Comparison of ENCODE assay signal across 21 cellular contexts in the genomic region with DNA sequence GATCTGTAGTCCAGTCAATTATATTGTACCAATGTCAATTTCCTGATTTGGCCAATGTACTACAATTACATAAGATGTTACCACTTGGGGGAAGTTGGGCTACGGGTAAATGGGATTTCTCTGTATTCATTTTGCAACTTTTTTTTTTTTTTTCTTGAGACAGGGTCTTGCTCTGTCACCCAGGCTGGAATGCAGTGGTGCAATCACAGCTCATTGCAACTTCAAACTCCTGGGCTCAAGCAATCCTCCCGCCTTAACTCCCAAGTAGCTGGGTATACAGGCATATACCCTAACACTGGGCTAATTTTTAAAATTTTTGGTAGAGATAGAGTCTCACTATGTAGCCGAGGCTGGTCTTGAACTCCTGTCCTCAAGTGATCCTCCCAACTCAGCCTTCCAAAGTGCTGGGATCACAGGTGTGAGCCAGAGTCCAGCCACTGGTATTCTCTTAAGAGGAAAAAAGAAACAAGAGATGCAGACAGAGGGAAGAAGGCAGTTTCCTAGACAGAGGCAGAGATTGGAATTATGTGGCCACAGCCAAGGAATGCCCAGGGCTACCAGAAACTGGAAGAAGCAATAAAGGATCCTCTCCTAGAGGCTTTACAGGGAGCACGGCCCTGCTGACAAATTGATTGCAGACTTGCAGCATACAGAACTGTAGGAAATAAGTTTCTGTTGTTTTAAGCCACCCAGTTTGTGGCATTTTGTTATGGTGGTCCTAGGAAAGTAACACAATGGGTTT. TPM values are rescaled to one million over a fixed set of nuclear protein-coding genes. Genes with fewer than 3 reads are reported as not detected.
DNase-seq lines count a peak whose midpoint lies in the region; ATAC-seq and TF ChIP-seq lines count a peak whose summit lies in the region.
"Had no signal": no experiment of that assay in that cellular context is flagged by ENCODE, and none has a peak within 500 bp of the region (broad histone marks: within the 10 kb centered on the region; RNA-seq: fewer than 3 reads in every experiment).

No MANE protein-coding gene starts in this region.

- H3K9me3 ChIP-seq in thyroid gland, result no peaks in the 10 kb centered on the region
- H3K9me3 ChIP-seq: ascending aorta, HAP-1 had no signal

- TF ChIP-seq POLR2A in thyroid gland (IDR thresholded peaks at IDR 0.05), result no peak

- no peaks in the 10 kb centered on the region for H3K36me3 ChIP-seq in thyroid gland
- H3K36me3 ChIP-seq: ascending aorta, HAP-1 had no signal

- H3K27ac ChIP-seq in HL-60 (replicated peaks) (peak overlapping the region; percentile 1), thyroid gland (no peak overlapping the region)
- H3K27ac ChIP-seq: ascending aorta had no signal

- no peak overlapping the region for H3K4me3 ChIP-seq in HL-60 (replicated peaks; ENCODE audit: insufficient read depth, low read length)
- no peak overlapping the region for H3K4me3 ChIP-seq in thyroid gland (replicated peaks in 1 of 3)
- H3K4me3 ChIP-seq: ascending aorta, HAP-1 had no signal

- peak; percentile 20 for DNase-seq in CD1c-positive myeloid dendritic cell (ENCODE audit: extremely low spot score)
- DNase-seq in HL-60 (ENCODE audit: low read depth in 1 of 2, low spot score in 1 of 2), result peak in 1 of 2 experiments; percentile 76
- peak; percentile 7 for DNase-seq in RPMI7951 (ENCODE audit: low read depth)
- DNase-seq in left colon, result no peak
- no peak for DNase-seq in nucleus accumbens (lab: John Stamatoyannopoulos, UW)
- no peak for DNase-seq in thyroid gland
- no peak for DNase-seq in GM13977 (ENCODE audit: low spot score)
- DNase-seq in middle frontal gyrus (ENCODE audit: extremely low spot score, low spot score), result no peak
- DNase-seq: activated CD4-positive, CD25-positive, alpha-beta regulatory T cell treated with anti-CD3 and anti-CD28 coated beads, Interleukin-2, amount 50 U/mL, for 72 hours; activated CD8-positive, alpha-beta memory T cell treated with anti-CD3 and anti-CD28 coated beads for 24 hours; activated naive CD4-positive, alpha-beta T cell treated with anti-CD3 and anti-CD28 coated beads, Interleukin-2, amount 10 ng/mL, durations not matched to agents 7 days and 5 days; activated T-cell treated with anti-CD3 and anti-CD28 coated beads, Interleukin-2, amount 50 U/mL, for 48 hours; CD8-positive, alpha-beta T cell; erythroblast; mesenchymal stem cell; natural killer cell; NCI-H1417 treated with DMSO at 0.1 percent for 48 hours; stimulated activated CD4-positive, alpha-beta T cell treated with anti-CD3 and anti-CD28 coated beads, Interleukin-1b, Interleukin-23, amount 100 ng/mL, for 48 hours; stimulated activated naive CD4-positive, alpha-beta T cell had no signal

- in situ Hi-C loops in GM13977 (cut with MboI; ENCODE audit: low pct_unique_long_range_greater_than_20kb, low sequenced_read_pairs, unreplicated experiment), result no loop called here

- whole genome bisulfite sequencing in thyroid gland, 2 donors, result 93% methylated on average over 4 of the region's 4 CpGs

- peak; percentile 28 for ATAC-seq in left colon
- ATAC-seq: CD8-positive, alpha-beta T cell; natural killer cell had no signal

- intact Hi-C loops in left colon (cut with DNase I, micrococcal nuclease), result no loop called here
- intact Hi-C loops in thyroid gland (cut with DNase I), result no loop called here

- no peaks in the 10 kb centered on the region for H3K27me3 ChIP-seq in HL-60 (ENCODE audit: insufficient read depth, poor library complexity, severe bottlenecking)
- H3K27me3 ChIP-seq in thyroid gland, result no peaks in the 10 kb centered on the region
- H3K27me3 ChIP-seq: ascending aorta had no signal

- H3K4me1 ChIP-seq in thyroid gland, result no peaks in the 10 kb centered on the region
- H3K4me1 ChIP-seq: ascending aorta had no signal

- no peak for TF ChIP-seq CTCF in HL-60 (IDR thresholded peaks at IDR 0.05; ENCODE audit: insufficient read depth, low read length)
- TF ChIP-seq CTCF in thyroid gland (IDR thresholded peaks at IDR 0.05), result no peak
- no peak for TF ChIP-seq CTCF in GM13977 (IDR thresholded peaks at IDR 0.05; ENCODE audit: extremely low read depth, insufficient read depth, missing control alignments)

RNA-seq across cellular contexts. Expression of a gene that starts 33.2 kb away (rescaled TPM):
- 37.5 and 45.8 TPM in 2 replicates for total RNA-seq in RPMI7951 (2014; rRNA removed; shearing (Covaris generic))
- total RNA-seq in left colon (10 to 100 TPM; 33.7 to 46.2 TPM), thyroid gland (100 to 1,000 TPM in 2 of 4 donors, 10 to 100 TPM in 2; 67.7 to 174 (median 122) TPM)

Comparison
In these comparisons a context has a peak if more than half of its experiments do, and no peak if none do; other contexts are left out.
1. DNase-seq: peak in CD1c-positive myeloid dendritic cell (single experiment) and RPMI7951 (single experiment); none in left colon (0 of 2), nucleus accumbens (0 of 56), thyroid gland (0 of 2), GM13977 (single experiment) and middle frontal gyrus (single experiment).